In genomic region chr16:48284772-48285409, GRCh38 we compare ENCODE assay signal across 1 cellular context.
TF ChIP-seq lines count a peak whose summit lies in the region.

No MANE protein-coding gene starts in this region.

TF ChIP-seq in GM23338, 12 proteins besides CTCF, POLR2A, EP300 and RAD21 (continued from another document):
- no peak for TF ChIP-seq ZNF462 (CRISPR knock-in tag; IDR thresholded peaks at IDR 0.05)
- TF ChIP-seq CREB1 (CRISPR knock-in tag; IDR thresholded peaks at IDR 0.05; ENCODE audit: low read depth): no peak
- no peak for TF ChIP-seq ETS1 (IDR thresholded peaks at IDR 0.05)
- no peak for TF ChIP-seq EZH2 (IDR thresholded peaks at IDR 0.05; ENCODE audit: low read depth, unreplicated experiment)
